Comparison of ENCODE assay signal across 20 cellular contexts in genomic region chr16:85149776-85150175, GRCh38. TPM values are rescaled to one million over a fixed set of nuclear protein-coding genes. Genes with fewer than 3 reads are reported as not detected.
DNase-seq lines count a peak whose midpoint lies in the region; ATAC-seq and TF ChIP-seq lines count a peak whose summit lies in the region.
"Had no signal": no experiment of that assay in that cellular context is flagged by ENCODE, and none has a peak within 500 bp of the region (broad histone marks: within the 10 kb centered on the region; RNA-seq: fewer than 3 reads in every experiment).

No MANE protein-coding gene starts in this region.

- H3K27ac Mint-ChIP-seq in chondrocyte (ENCODE audit: unreplicated experiment): no peak overlapping the region

- H3K4me3 ChIP-seq in BE2C (ENCODE audit: low read depth, low read length): no peak overlapping the region
- H3K4me3 ChIP-seq in breast epithelium: no peak overlapping the region
- no peak overlapping the region for H3K4me3 ChIP-seq in MM.1S (ENCODE audit: low read length)
- H3K4me3 ChIP-seq: colonic mucosa, spleen had no signal

- TF ChIP-seq POLR2A in breast epithelium (IDR thresholded peaks at IDR 0.05): no peak

- no peak overlapping the region for H3K4me3 Mint-ChIP-seq in chondrocyte (ENCODE audit: unreplicated experiment)
- H3K4me3 Mint-ChIP-seq: stimulated activated effector memory CD8-positive, alpha-beta T cell treated with anti-CD3 and anti-CD28 coated beads, Interleukin-12 subunit alpha, Interleukin-12 subunit beta, amount 100 ng/mL, for 72 hours had no signal

- peak; percentile 58 for ATAC-seq in left ventricle myocardium superior
- ATAC-seq: stimulated activated effector memory CD8-positive, alpha-beta T cell treated with anti-CD3 and anti-CD28 coated beads, Interleukin-12 subunit alpha, Interleukin-12 subunit beta, amount 100 ng/mL, for 72 hours had no signal

- H3K9me3 ChIP-seq in BE2C (no peaks in the 10 kb centered on the region; the same call in 1 of the 2 replicates), breast epithelium (no peaks in the 10 kb centered on the region), MM.1S (replicated peaks; ENCODE audit: insufficient read depth, low read length) (no peaks in the 10 kb centered on the region)
- H3K9me3 ChIP-seq: colonic mucosa, spleen had no signal

- H3K27me3 Mint-ChIP-seq in chondrocyte (ENCODE audit: low read depth): peaks cover 2% of the 10 kb centered on the region

- no peak for TF ChIP-seq CTCF in BE2C (IDR thresholded peaks at IDR 0.05; ENCODE audit: low read depth, low read length)
- no peak for TF ChIP-seq CTCF in breast epithelium (IDR thresholded peaks at IDR 0.05)
- no peak for TF ChIP-seq CTCF in chondrocyte (IDR thresholded peaks at IDR 0.05)
- TF ChIP-seq CTCF in MM.1S (IDR thresholded peaks at IDR 0.05; ENCODE audit: low read length): no peak

- H3K4me1 ChIP-seq in BE2C (peaks cover 36% of the 10 kb centered on the region), breast epithelium (peaks cover 5 to 35% of the 10 kb centered on the region in 2 donors), MM.1S (ENCODE audit: low read length) (no peaks in the 10 kb centered on the region)
- H3K4me1 ChIP-seq: colonic mucosa had no signal

- H2AFZ ChIP-seq in MM.1S (ENCODE audit: low read length): no peak overlapping the region

- no peaks in the 10 kb centered on the region for H3K36me3 ChIP-seq in BE2C
- H3K36me3 ChIP-seq in breast epithelium: no peaks in the 10 kb centered on the region
- H3K36me3 ChIP-seq in MM.1S (replicated peaks; ENCODE audit: insufficient read depth, low read length): no peaks in the 10 kb centered on the region
- H3K36me3 ChIP-seq: colonic mucosa, spleen had no signal

- H3K9me3 Mint-ChIP-seq in chondrocyte (ENCODE audit: low read depth): no peaks in the 10 kb centered on the region
- H3K9me3 Mint-ChIP-seq: stimulated activated effector memory CD8-positive, alpha-beta T cell treated with anti-CD3 and anti-CD28 coated beads, Interleukin-12 subunit alpha, Interleukin-12 subunit beta, amount 100 ng/mL, for 72 hours had no signal

- H3K27ac ChIP-seq in breast epithelium (peak overlapping the region; percentile 44 to 48), MM.1S (ENCODE audit: low read length) (no peak overlapping the region)
- H3K27ac ChIP-seq: colonic mucosa, spleen had no signal

- no peak overlapping the region for H3K4me2 ChIP-seq in MM.1S (ENCODE audit: low read depth, low read length)

- H3F3A ChIP-seq in MM.1S (ENCODE audit: insufficient read depth, low read length): no peaks in the 10 kb centered on the region

- intact Hi-C loops in breast epithelium (cut with DNase I; ENCODE audit: low total_unique reads): no loop called here
- intact Hi-C loops in left ventricle myocardium superior (cut with micrococcal nuclease): no loop called here

- no peak overlapping the region for H3K9ac ChIP-seq in MM.1S (ENCODE audit: low read length)

- no peaks in the 10 kb centered on the region for H3K27me3 ChIP-seq in BE2C
- H3K27me3 ChIP-seq in breast epithelium: no peaks in the 10 kb centered on the region
- H3K27me3 ChIP-seq in MM.1S (replicated peaks; ENCODE audit: insufficient read depth, low read length): peaks cover 49% of the 10 kb centered on the region
- H3K27me3 ChIP-seq: colonic mucosa, spleen had no signal

- H4K20me1 ChIP-seq in MM.1S (ENCODE audit: insufficient read depth, low read length): no peaks in the 10 kb centered on the region

- peaks cover 44% of the 10 kb centered on the region for H3K4me1 Mint-ChIP-seq in chondrocyte (ENCODE audit: low read depth)

- H3K79me2 ChIP-seq in MM.1S (ENCODE audit: low read length): no peaks in the 10 kb centered on the region

- DNase-seq in BE2C: peak; percentile 43
- DNase-seq in breast epithelium (ENCODE audit: low spot score in 2 of 2): peak in 1 of 2 donors; percentile 84
- peak; percentile 88 for DNase-seq in left ventricle myocardium superior
- DNase-seq in pons (ENCODE audit: low spot score): peak; percentile 53
- no peak for DNase-seq in chondrocyte (ENCODE audit: low spot score)
- no peak for DNase-seq in MM.1S
- no peak for DNase-seq in DMS53 (lab: John Stamatoyannopoulos, UW)
- DNase-seq in stimulated activated CD4-positive, alpha-beta T cell treated with anti-CD3 and anti-CD28 coated beads, Interleukin-15, amount 100 ng/mL, for 24 hours: no peak
- DNase-seq: activated CD8-positive, alpha-beta memory T cell treated with anti-CD3 and anti-CD28 coated beads for 24 hours; colonic mucosa; NCI-H1048; NCI-H2107; spleen; T-helper 1 cell had no signal

- no peaks in the 10 kb centered on the region for H3K9me2 ChIP-seq in MM.1S (replicated peaks; ENCODE audit: insufficient read depth, low read length)

- no peaks in the 10 kb centered on the region for H3K36me3 Mint-ChIP-seq in chondrocyte (ENCODE audit: low read depth)
- H3K36me3 Mint-ChIP-seq: stimulated activated effector memory CD8-positive, alpha-beta T cell treated with anti-CD3 and anti-CD28 coated beads, Interleukin-12 subunit alpha, Interleukin-12 subunit beta, amount 100 ng/mL, for 72 hours had no signal

RNA-seq across cellular contexts. Expression of gene CIBAR2, which starts 37.5 kb away (rescaled TPM):
- polyA plus RNA-seq in BE2C (2012; ENCODE audit: insufficient read depth, insufficient read length, low read depth): not detected
- total RNA-seq in breast epithelium (not detected), left ventricle myocardium superior (not detected), chondrocyte (not detected in 3 replicates)
- total RNA-seq: epithelial cell of proximal tubule, mononuclear cell, RPMI7951, urinary bladder had no signal
- polyA plus RNA-seq: keratinocyte, urinary bladder had no signal

Comparison
In these comparisons a context has a peak if more than half of its experiments do, and no peak if none do; other contexts are left out.
1. DNase-seq: peak in BE2C (single experiment), left ventricle myocardium superior (single experiment) and pons (single experiment); none in chondrocyte (single experiment), MM.1S (single experiment), DMS53 (single experiment) and stimulated activated CD4-positive, alpha-beta T cell treated with anti-CD3 and anti-CD28 coated beads, Interleukin-15, amount 100 ng/mL, for 24 hours (single experiment).